ENCODE assay signal across 2 cellular contexts in the genomic region with DNA sequence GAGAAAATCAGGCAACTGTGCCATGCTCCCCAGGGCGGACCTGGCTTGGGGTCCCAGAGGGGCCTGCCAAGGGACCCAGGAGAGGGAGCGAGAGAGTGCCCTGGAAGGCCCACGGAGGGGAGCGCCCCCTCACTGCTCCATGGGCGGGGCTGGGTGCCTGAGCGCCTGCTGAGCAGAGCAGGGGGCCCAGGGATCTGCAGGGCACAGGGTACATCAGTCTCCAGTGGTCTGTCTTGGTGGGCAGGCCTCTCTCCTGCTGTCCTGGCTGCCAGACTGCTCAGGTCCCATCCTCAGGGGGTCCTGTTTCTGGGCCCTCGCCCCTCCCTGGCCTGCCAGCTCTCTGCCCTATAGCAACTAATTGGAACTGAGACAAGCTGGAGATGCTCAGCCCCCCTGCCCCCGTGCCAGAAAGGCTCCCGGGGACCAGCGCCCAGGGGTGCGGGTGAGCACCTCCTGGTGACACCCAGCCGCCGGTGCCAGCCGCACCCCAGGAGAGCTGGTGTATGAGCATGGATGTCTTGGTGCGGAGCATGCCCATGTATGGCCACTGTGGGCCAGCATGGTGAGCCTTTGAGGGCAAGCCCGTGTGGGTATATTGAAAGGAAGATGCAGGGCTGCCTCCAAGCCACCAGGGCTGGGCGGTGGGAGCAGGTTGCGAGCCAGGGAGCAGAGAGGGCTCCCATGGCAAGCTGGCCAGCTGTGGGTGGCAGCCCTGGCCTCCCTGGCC.
TF ChIP-seq lines count a peak whose summit lies in the region.

No MANE protein-coding gene starts in this region.

TF ChIP-seq in endothelial cell of umbilical vein, 7 proteins besides CTCF, POLR2A, EP300 and RAD21:
- no peak for TF ChIP-seq FOS (IDR thresholded peaks at IDR 0.05; ENCODE audit: borderline replicate concordance, insufficient read depth, low read length)
- TF ChIP-seq, protein P1, sequence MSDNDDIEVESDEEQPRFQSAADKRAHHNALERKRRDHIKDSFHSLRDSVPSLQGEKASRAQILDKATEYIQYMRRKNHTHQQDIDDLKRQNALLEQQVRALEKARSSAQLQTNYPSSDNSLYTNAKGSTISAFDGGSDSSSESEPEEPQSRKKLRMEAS (IDR thresholded peaks at IDR 0.05; ENCODE audit: insufficient read depth, insufficient read length) = no peak

TF ChIP-seq in HEK293T, 16 proteins besides CTCF, POLR2A, EP300 and RAD21:
- TF ChIP-seq NFRKB (IDR thresholded peaks at IDR 0.05) = no peak
- TF ChIP-seq SUZ12 (IDR thresholded peaks at IDR 0.05) = no peak
- TF ChIP-seq CTBP1 (IDR thresholded peaks at IDR 0.05; ENCODE audit: borderline replicate concordance) = no peak
- TF ChIP-seq FOXA1 (IDR thresholded peaks at IDR 0.05) = no peak
- TF ChIP-seq FOXK2 (IDR thresholded peaks at IDR 0.05) = no peak
- no peak for TF ChIP-seq FOXM1 (IDR thresholded peaks at IDR 0.05; ENCODE audit: borderline replicate concordance)
- TF ChIP-seq HDGF (IDR thresholded peaks at IDR 0.05; ENCODE audit: borderline replicate concordance) = no peak
- TF ChIP-seq ARNT (IDR thresholded peaks at IDR 0.05) = no peak
- no peak for TF ChIP-seq ELF4 (IDR thresholded peaks at IDR 0.05)
- TF ChIP-seq BHLHE40 (IDR thresholded peaks at IDR 0.05; ENCODE audit: borderline replicate concordance) = no peak
- TF ChIP-seq TARDBP (IDR thresholded peaks at IDR 0.05) = no peak
- TF ChIP-seq LEF1 (IDR thresholded peaks at IDR 0.05; ENCODE audit: borderline replicate concordance) = no peak
- TF ChIP-seq SP1 (IDR thresholded peaks at IDR 0.05) = no peak
- TF ChIP-seq ZNF384 (IDR thresholded peaks at IDR 0.05) = no peak
- TF ChIP-seq, protein P2, sequence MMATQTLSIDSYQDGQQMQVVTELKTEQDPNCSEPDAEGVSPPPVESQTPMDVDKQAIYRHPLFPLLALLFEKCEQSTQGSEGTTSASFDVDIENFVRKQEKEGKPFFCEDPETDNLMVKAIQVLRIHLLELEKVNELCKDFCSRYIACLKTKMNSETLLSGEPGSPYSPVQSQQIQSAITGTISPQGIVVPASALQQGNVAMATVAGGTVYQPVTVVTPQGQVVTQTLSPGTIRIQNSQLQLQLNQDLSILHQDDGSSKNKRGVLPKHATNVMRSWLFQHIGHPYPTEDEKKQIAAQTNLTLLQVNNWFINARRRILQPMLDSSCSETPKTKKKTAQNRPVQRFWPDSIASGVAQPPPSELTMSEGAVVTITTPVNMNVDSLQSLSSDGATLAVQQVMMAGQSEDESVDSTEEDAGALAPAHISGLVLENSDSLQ (IDR thresholded peaks at IDR 0.05) = no peak
- no peak for TF ChIP-seq L3MBTL2 (conservative IDR thresholded peaks at IDR 0.05)
